ENCODE assay signal across 22 cellular contexts in genomic region chr2:105584437-105585010, GRCh38.
DNase-seq lines count a peak whose midpoint lies in the region; ATAC-seq and TF ChIP-seq lines count a peak whose summit lies in the region.
"Had no signal": no experiment of that assay in that cellular context is flagged by ENCODE, and none has a peak within 500 bp of the region (broad histone marks: within the 10 kb centered on the region; RNA-seq: fewer than 3 reads in every experiment).

No MANE protein-coding gene starts in this region.

- peaks cover 37% of the 10 kb centered on the region for H3K4me1 Mint-ChIP-seq in activated T-cell treated with anti-CD3 and anti-CD28 coated beads, Interleukin-2, amount 50 U/mL, for 24 hours (ENCODE audit: low read depth)
- peaks cover 24% of the 10 kb centered on the region for H3K4me1 Mint-ChIP-seq in activated T-cell treated with anti-CD3 and anti-CD28 coated beads, Interleukin-2, amount 50 U/mL, for 4 hours (ENCODE audit: low read depth)
- H3K4me1 Mint-ChIP-seq in T-cell = peaks cover 27 to 35% (median 30%) of the 10 kb centered on the region in 3 donors

- TF ChIP-seq EP300 in gastroesophageal sphincter (IDR thresholded peaks at IDR 0.05) = no peak

- TF ChIP-seq CTCF in foreskin keratinocyte (conservative IDR thresholded peaks at IDR 0.05) = no peak
- TF ChIP-seq CTCF in gastroesophageal sphincter (IDR thresholded peaks at IDR 0.05) = no peak
- TF ChIP-seq CTCF in foreskin fibroblast (IDR thresholded peaks at IDR 0.05; ENCODE audit: low read depth, low read length) = no peak

- no peaks in the 10 kb centered on the region for H3K27me3 Mint-ChIP-seq in activated T-cell treated with anti-CD3 and anti-CD28 coated beads, Interleukin-2, amount 50 U/mL, for 24 hours
- H3K27me3 Mint-ChIP-seq in activated T-cell treated with anti-CD3 and anti-CD28 coated beads, Interleukin-2, amount 50 U/mL, for 4 hours (ENCODE audit: low read depth) = no peaks in the 10 kb centered on the region
- no peaks in the 10 kb centered on the region for H3K27me3 Mint-ChIP-seq in T-cell

- peak overlapping the region; percentile 18 for H3K27ac Mint-ChIP-seq in activated T-cell treated with anti-CD3 and anti-CD28 coated beads, Interleukin-2, amount 50 U/mL, for 24 hours
- peak overlapping the region; percentile 74 for H3K27ac Mint-ChIP-seq in T-cell

- H3K36me3 Mint-ChIP-seq in activated T-cell treated with anti-CD3 and anti-CD28 coated beads, Interleukin-2, amount 50 U/mL, for 24 hours (ENCODE audit: low read depth) = no peaks in the 10 kb centered on the region
- H3K36me3 Mint-ChIP-seq in activated T-cell treated with anti-CD3 and anti-CD28 coated beads, Interleukin-2, amount 50 U/mL, for 4 hours (ENCODE audit: insufficient read depth) = peaks cover 3% of the 10 kb centered on the region
- peaks cover 15% of the 10 kb centered on the region for H3K36me3 Mint-ChIP-seq in T-cell

- TF ChIP-seq POLR2A in gastroesophageal sphincter (IDR thresholded peaks at IDR 0.05) = no peak

- 60 to 81% methylated on average over 2 of the region's 2 CpGs for WGBS in gastroesophageal sphincter (ENCODE audit: low coverage in 1 of 2), 2 donors

- peaks cover 15% of the 10 kb centered on the region for H3K9me3 Mint-ChIP-seq in activated T-cell treated with anti-CD3 and anti-CD28 coated beads, Interleukin-2, amount 50 U/mL, for 24 hours
- H3K9me3 Mint-ChIP-seq in activated T-cell treated with anti-CD3 and anti-CD28 coated beads, Interleukin-2, amount 50 U/mL, for 4 hours = peaks cover 16% of the 10 kb centered on the region
- peaks cover 15 to 19% (median 16%) of the 10 kb centered on the region in 3 donors for H3K9me3 Mint-ChIP-seq in T-cell

- peaks cover 0 to 11% (median 0%) of the 10 kb centered on the region in 3 donors for H3K9me3 ChIP-seq in gastroesophageal sphincter
- H3K9me3 ChIP-seq: ascending aorta, upper lobe of right lung had no signal

- ATAC-seq in activated T-cell treated with anti-CD3 and anti-CD28 coated beads, Interleukin-2, amount 50 U/mL, for 4 hours = no peak
- ATAC-seq in T-cell (replicated peaks in 1 of 4) = peak in 3 of 4 experiments; percentile 47 to 61 (median 55)
- ATAC-seq in foreskin keratinocyte = peak; percentile 24
- peak; percentile 60 for ATAC-seq in stimulated activated naive CD8-positive, alpha-beta T cell treated with anti-CD3 and anti-CD28 coated beads, Interleukin-15, Interleukin-2, amounts not matched to agents 100 U/mL and 50 U/mL, for 24 hours
- no peak for ATAC-seq in HG03045 (IDR thresholded peaks at IDR 0.05; ENCODE audit: unreplicated experiment)
- ATAC-seq in gastroesophageal sphincter = no peak
- ATAC-seq: GM12878, sciatic nerve, upper lobe of right lung had no signal

- H3K4me3 ChIP-seq in gastroesophageal sphincter = no peak overlapping the region
- H3K4me3 ChIP-seq in foreskin fibroblast (ENCODE audit: low read depth in 1 of 2, low read length in 2 of 2) = no peak overlapping the region
- H3K4me3 ChIP-seq: ascending aorta, coronary artery, GM12878, upper lobe of right lung had no signal

- DNase-seq in activated T-cell treated with anti-CD3 and anti-CD28 coated beads, Interleukin-2, amount 50 U/mL, for 24 hours = no peak
- no peak for DNase-seq in activated T-cell treated with anti-CD3 and anti-CD28 coated beads, Interleukin-2, amount 50 U/mL, for 4 hours
- no peak for DNase-seq in T-cell
- peak in 1 of 2 donors; percentile 47 for DNase-seq in foreskin keratinocyte
- no peak for DNase-seq in stimulated activated naive CD8-positive, alpha-beta T cell treated with anti-CD3 and anti-CD28 coated beads, Interleukin-15, Interleukin-2, amounts not matched to agents 100 U/mL and 50 U/mL, for 24 hours
- no peak for DNase-seq in foreskin fibroblast
- DNase-seq: activated CD4-positive, alpha-beta T cell treated with anti-CD3 and anti-CD28 coated beads for 48 hours; immature natural killer cell; mesenchymal stem cell; NCI-H1092; NCI-H2171 treated with DMSO at 0.1 percent for 48 hours; occipital lobe; Right ventricle myocardium superior; stimulated activated CD4-positive, alpha-beta T cell treated with anti-CD3 and anti-CD28 coated beads, Interleukin-4, amount 100 ng/mL, for 24 hours; T-helper 2 cell; upper lobe of right lung had no signal

- H3K4me3 Mint-ChIP-seq in activated T-cell treated with anti-CD3 and anti-CD28 coated beads, Interleukin-2, amount 50 U/mL, for 24 hours = no peak overlapping the region
- H3K4me3 Mint-ChIP-seq in activated T-cell treated with anti-CD3 and anti-CD28 coated beads, Interleukin-2, amount 50 U/mL, for 4 hours = no peak overlapping the region
- H3K4me3 Mint-ChIP-seq in T-cell = peak overlapping the region in 1 of 3 donors; percentile 11
- H3K4me3 Mint-ChIP-seq: immature natural killer cell had no signal

- H3K36me3 ChIP-seq in gastroesophageal sphincter = no peaks in the 10 kb centered on the region
- H3K36me3 ChIP-seq: ascending aorta, upper lobe of right lung had no signal

- CTCF ChIA-PET in T-cell (lab: Charles Lee) = no interaction called here

- no peak overlapping the region for H3K27ac ChIP-seq in foreskin keratinocyte
- H3K27ac ChIP-seq in gastroesophageal sphincter = no peak overlapping the region
- H3K27ac ChIP-seq: ascending aorta, coronary artery, upper lobe of right lung had no signal

- peaks cover 8% of the 10 kb centered on the region for H3K4me1 ChIP-seq in foreskin keratinocyte
- no peaks in the 10 kb centered on the region for H3K4me1 ChIP-seq in gastroesophageal sphincter
- H3K4me1 ChIP-seq: ascending aorta, upper lobe of right lung had no signal

- H3K27me3 ChIP-seq in foreskin keratinocyte (no peaks in the 10 kb centered on the region), gastroesophageal sphincter (no peaks in the 10 kb centered on the region)
- H3K27me3 ChIP-seq: ascending aorta, upper lobe of right lung had no signal

- POLR2A ChIA-PET in T-cell (lab: Charles Lee) = no interaction called here

Comparison
In these comparisons a context has a peak if more than half of its experiments do, and no peak if none do; other contexts are left out.
1. ATAC-seq: peak in T-cell (3 of 4), foreskin keratinocyte (single experiment) and stimulated activated naive CD8-positive, alpha-beta T cell treated with anti-CD3 and anti-CD28 coated beads, Interleukin-15, Interleukin-2, amounts not matched to agents 100 U/mL and 50 U/mL, for 24 hours (single experiment); none in activated T-cell treated with anti-CD3 and anti-CD28 coated beads, Interleukin-2, amount 50 U/mL, for 4 hours (0 of 2), HG03045 (single experiment) and gastroesophageal sphincter (single experiment).